23 cellular contexts compared by ENCODE assay signal in the genomic region with DNA sequence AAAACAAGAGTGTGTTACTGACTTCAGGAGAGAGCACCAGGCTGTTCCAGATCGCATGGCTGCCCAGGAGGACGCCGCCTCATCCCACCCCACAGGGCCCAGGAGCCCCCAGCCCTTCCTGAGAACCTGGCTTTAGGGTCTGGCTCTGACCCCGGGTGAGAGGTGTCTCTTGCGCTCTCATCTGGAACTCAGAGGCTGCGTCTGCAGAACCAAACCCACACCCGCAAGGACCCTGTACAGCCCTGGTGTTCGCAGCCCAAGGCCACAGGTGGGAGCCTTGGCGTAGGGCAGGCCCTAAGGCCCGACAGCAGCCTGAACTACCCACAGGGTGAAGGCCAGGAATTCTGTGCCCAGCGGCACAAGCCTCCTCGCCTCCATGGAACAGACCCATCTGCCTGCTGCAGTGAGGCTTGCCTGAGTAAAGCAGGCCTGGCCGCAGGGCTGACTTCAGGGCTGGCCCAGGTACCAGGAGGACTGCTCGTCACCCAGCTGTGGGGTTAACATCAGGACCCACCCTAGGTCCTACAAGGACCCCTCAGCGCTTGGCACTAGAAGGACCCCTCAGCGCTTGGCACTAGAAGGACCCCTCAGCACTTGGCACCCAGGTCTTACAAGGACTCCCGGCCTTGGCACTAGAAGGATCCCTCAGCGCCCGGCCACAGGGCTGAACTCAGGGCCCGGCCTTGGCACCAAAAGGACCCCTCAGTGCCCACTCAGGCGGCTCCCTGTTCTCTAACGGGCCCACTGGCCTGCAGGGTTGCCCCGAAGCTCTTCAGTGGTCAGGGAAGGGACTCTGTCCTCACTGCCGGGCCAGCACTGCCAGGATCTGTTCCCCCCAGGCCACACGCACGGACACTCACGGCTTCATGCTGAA. TPM values are rescaled to one million over a fixed set of nuclear protein-coding genes. Genes with fewer than 3 reads are reported as not detected.
A peak's percentile ranks its signal among the peaks of the same experiment; 100 is the strongest.
DNase-seq lines count a peak whose midpoint lies in the region; ATAC-seq and TF ChIP-seq lines count a peak whose summit lies in the region.
"Had no signal": no experiment of that assay in that cellular context is flagged by ENCODE, and none has a peak within 500 bp of the region (broad histone marks: within the 10 kb centered on the region; RNA-seq: fewer than 3 reads in every experiment).

No MANE protein-coding gene starts in this region.

- no peak overlapping the region for H3K27ac ChIP-seq in BLaER1
- no peak overlapping the region for H3K27ac ChIP-seq in osteoblast (ENCODE audit: low read depth, low read length)
- H3K27ac ChIP-seq in CD4-positive, alpha-beta T cell (ENCODE audit: low read depth, low read length) = no peak overlapping the region
- H3K27ac ChIP-seq: GM23248, SJSA1 had no signal

- no peaks in the 10 kb centered on the region for H3K9me3 Mint-ChIP-seq in activated naive CD8-positive, alpha-beta T cell treated with anti-CD3 and anti-CD28 coated beads, Interleukin-2, amount 10 ng/mL, durations not matched to agents 7 days and 5 days
- no peaks in the 10 kb centered on the region for H3K9me3 Mint-ChIP-seq in activated naive CD8-positive, alpha-beta T cell treated with anti-CD3 and anti-CD28 coated beads for 36 hours
- H3K9me3 Mint-ChIP-seq in glutamatergic neuron (ENCODE audit: unreplicated experiment) = peaks cover 6% of the 10 kb centered on the region
- no peaks in the 10 kb centered on the region for H3K9me3 Mint-ChIP-seq in CD4-positive, alpha-beta T cell
- H3K9me3 Mint-ChIP-seq: H9 had no signal

- TF ChIP-seq CTCF in glutamatergic neuron (IDR thresholded peaks at IDR 0.05; ENCODE audit: partially characterized antibody, unreplicated experiment) (no peak), osteoblast (IDR thresholded peaks at IDR 0.05; ENCODE audit: extremely low read depth, low read depth, low read length) (no peak)
- no peak for TF ChIP-seq CTCF in CD4-positive, alpha-beta T cell (IDR thresholded peaks at IDR 0.05)

- no peak overlapping the region for H2AFZ ChIP-seq in osteoblast (ENCODE audit: low read length)
- H2AFZ ChIP-seq: GM23248 had no signal

- H3K4me1 ChIP-seq in BLaER1 (peaks cover 51% of the 10 kb centered on the region), osteoblast (ENCODE audit: insufficient read depth, low read length) (no peaks in the 10 kb centered on the region)

- no peak overlapping the region for H3K27ac Mint-ChIP-seq in activated naive CD8-positive, alpha-beta T cell treated with anti-CD3 and anti-CD28 coated beads, Interleukin-2, amount 10 ng/mL, durations not matched to agents 7 days and 5 days
- H3K27ac Mint-ChIP-seq in activated naive CD8-positive, alpha-beta T cell treated with anti-CD3 and anti-CD28 coated beads for 36 hours = no peak overlapping the region
- no peak overlapping the region for H3K27ac Mint-ChIP-seq in glutamatergic neuron (ENCODE audit: unreplicated experiment)
- no peak overlapping the region for H3K27ac Mint-ChIP-seq in CD4-positive, alpha-beta T cell
- H3K27ac Mint-ChIP-seq: CD4-positive, CD25-positive, alpha-beta regulatory T cell had no signal

- H3K4me3 ChIP-seq in BLaER1 (no peak overlapping the region), osteoblast (ENCODE audit: insufficient read depth, low read length) (no peak overlapping the region)
- H3K4me3 ChIP-seq: GM23248, SJSA1 had no signal

- H3K36me3 Mint-ChIP-seq in activated naive CD8-positive, alpha-beta T cell treated with anti-CD3 and anti-CD28 coated beads, Interleukin-2, amount 10 ng/mL, durations not matched to agents 7 days and 5 days = no peaks in the 10 kb centered on the region
- H3K36me3 Mint-ChIP-seq in activated naive CD8-positive, alpha-beta T cell treated with anti-CD3 and anti-CD28 coated beads for 36 hours = peaks cover 1% of the 10 kb centered on the region
- H3K36me3 Mint-ChIP-seq in glutamatergic neuron (ENCODE audit: unreplicated experiment) = no peaks in the 10 kb centered on the region
- H3K36me3 Mint-ChIP-seq in CD4-positive, alpha-beta T cell (ENCODE audit: low read depth) = peaks cover 48% of the 10 kb centered on the region

- H3K4me2 ChIP-seq in BLaER1 = peak overlapping the region; percentile 89
- no peak overlapping the region for H3K4me2 ChIP-seq in osteoblast (ENCODE audit: insufficient read depth, low read length)

- no peaks in the 10 kb centered on the region for H3K27me3 ChIP-seq in BLaER1
- no peaks in the 10 kb centered on the region for H3K27me3 ChIP-seq in osteoblast (ENCODE audit: insufficient read depth, low read length)
- no peaks in the 10 kb centered on the region for H3K27me3 ChIP-seq in CD4-positive, alpha-beta T cell (ENCODE audit: control insufficient read depth, insufficient read depth, low read length)
- H3K27me3 ChIP-seq: SJSA1 had no signal

- no peak overlapping the region for H3K9ac ChIP-seq in BLaER1
- H3K9ac ChIP-seq: GM23248 had no signal

- CTCF ChIA-PET in CD4-positive, alpha-beta T cell (lab: Charles Lee) = no interaction called here

- H3K79me2 ChIP-seq in osteoblast (ENCODE audit: insufficient read depth, low read length) = no peaks in the 10 kb centered on the region

- POLR2A ChIA-PET in activated naive CD8-positive, alpha-beta T cell treated with anti-CD3 and anti-CD28 coated beads, Interleukin-2, amount 10 ng/mL, durations not matched to agents 7 days and 5 days (lab: Charles Lee) = no interaction called here
- POLR2A ChIA-PET in CD4-positive, alpha-beta T cell (lab: Charles Lee) = no interaction called here

- DNase-seq in activated naive CD8-positive, alpha-beta T cell treated with anti-CD3 and anti-CD28 coated beads, Interleukin-2, amount 10 ng/mL, durations not matched to agents 7 days and 5 days = no peak
- DNase-seq in activated naive CD8-positive, alpha-beta T cell treated with anti-CD3 and anti-CD28 coated beads for 36 hours = no peak
- DNase-seq in glutamatergic neuron (peak; percentile 14), osteoblast (ENCODE audit: insufficient read length, low spot score, missing footprints) (peak; percentile 91), cerebellar cortex (ENCODE audit: low spot score) (no peak), NCI-H748 (lab: John Stamatoyannopoulos, UW; ENCODE audit: unreplicated experiment) (no peak)
- DNase-seq in CD4-positive, alpha-beta T cell = no peak
- DNase-seq: CD4-positive, CD25-positive, alpha-beta regulatory T cell; DMS53; GM23248; H9; KBM-7; MV-4-11; NCI-H1105; NCI-H146; NCI-H1930; NCI-H2107; NCI-H524; NCI-H774 had no signal

- H3K36me3 ChIP-seq in BLaER1 (peaks cover 76% of the 10 kb centered on the region; the same call in 1 of the 2 replicates), osteoblast (ENCODE audit: insufficient read depth, low read length) (no peaks in the 10 kb centered on the region)

- intact Hi-C loops in CD4-positive, alpha-beta T cell (cut with DNase I, micrococcal nuclease) = no loop called here

- ATAC-seq in activated naive CD8-positive, alpha-beta T cell treated with anti-CD3 and anti-CD28 coated beads, Interleukin-2, amount 10 ng/mL, durations not matched to agents 7 days and 5 days (ENCODE audit: low read depth) = peak; percentile 14
- ATAC-seq in CD4-positive, alpha-beta T cell (ENCODE audit: poor library complexity) = no peak

- H3K27me3 Mint-ChIP-seq in activated naive CD8-positive, alpha-beta T cell treated with anti-CD3 and anti-CD28 coated beads, Interleukin-2, amount 10 ng/mL, durations not matched to agents 7 days and 5 days = no peaks in the 10 kb centered on the region
- H3K27me3 Mint-ChIP-seq in activated naive CD8-positive, alpha-beta T cell treated with anti-CD3 and anti-CD28 coated beads for 36 hours = no peaks in the 10 kb centered on the region
- H3K27me3 Mint-ChIP-seq in glutamatergic neuron (ENCODE audit: unreplicated experiment) = peaks cover 18% of the 10 kb centered on the region
- H3K27me3 Mint-ChIP-seq in CD4-positive, alpha-beta T cell = no peaks in the 10 kb centered on the region
- H3K27me3 Mint-ChIP-seq: CD4-positive, CD25-positive, alpha-beta regulatory T cell had no signal

- H3K4me3 Mint-ChIP-seq in activated naive CD8-positive, alpha-beta T cell treated with anti-CD3 and anti-CD28 coated beads, Interleukin-2, amount 10 ng/mL, durations not matched to agents 7 days and 5 days = no peak overlapping the region
- no peak overlapping the region for H3K4me3 Mint-ChIP-seq in activated naive CD8-positive, alpha-beta T cell treated with anti-CD3 and anti-CD28 coated beads for 36 hours
- no peak overlapping the region for H3K4me3 Mint-ChIP-seq in glutamatergic neuron (ENCODE audit: unreplicated experiment)
- no peak overlapping the region for H3K4me3 Mint-ChIP-seq in CD4-positive, alpha-beta T cell
- H3K4me3 Mint-ChIP-seq: CD4-positive, CD25-positive, alpha-beta regulatory T cell; H9 had no signal

- no peaks in the 10 kb centered on the region for H3K4me1 Mint-ChIP-seq in activated naive CD8-positive, alpha-beta T cell treated with anti-CD3 and anti-CD28 coated beads, Interleukin-2, amount 10 ng/mL, durations not matched to agents 7 days and 5 days
- no peaks in the 10 kb centered on the region for H3K4me1 Mint-ChIP-seq in activated naive CD8-positive, alpha-beta T cell treated with anti-CD3 and anti-CD28 coated beads for 36 hours
- peaks cover 4% of the 10 kb centered on the region for H3K4me1 Mint-ChIP-seq in glutamatergic neuron (ENCODE audit: low read depth, unreplicated experiment)
- H3K4me1 Mint-ChIP-seq in CD4-positive, alpha-beta T cell (ENCODE audit: low read depth) = no peaks in the 10 kb centered on the region
- H3K4me1 Mint-ChIP-seq: CD4-positive, CD25-positive, alpha-beta regulatory T cell; H9 had no signal

- no peaks in the 10 kb centered on the region for H3K9me3 ChIP-seq in BLaER1
- no peaks in the 10 kb centered on the region for H3K9me3 ChIP-seq in osteoblast (ENCODE audit: low read depth, low read length)
- H3K9me3 ChIP-seq in CD4-positive, alpha-beta T cell (ENCODE audit: control insufficient read depth, low read length) = no peaks in the 10 kb centered on the region
- H3K9me3 ChIP-seq: SJSA1 had no signal

- H4K20me1 ChIP-seq in BLaER1 = peaks cover 84% of the 10 kb centered on the region
- no peaks in the 10 kb centered on the region for H4K20me1 ChIP-seq in osteoblast (ENCODE audit: insufficient read depth, low read length)

RNA-seq across cellular contexts. Expression of a gene that starts 48.2 kb away (rescaled TPM):
- under 1 TPM; 0.23 to 0.36 TPM for total RNA-seq in activated naive CD8-positive, alpha-beta T cell treated with anti-CD3 and anti-CD28 coated beads, Interleukin-2, amount 10 ng/mL, durations not matched to agents 7 days and 5 days
- under 1 TPM; 0.66 to 0.82 TPM for total RNA-seq in activated naive CD8-positive, alpha-beta T cell treated with anti-CD3 and anti-CD28 coated beads for 36 hours
- total RNA-seq in glutamatergic neuron (ENCODE audit: unreplicated experiment) = 41.7 TPM
- total RNA-seq in osteoblast = under 0.01 TPM in 1 of 2 replicates, not detected in the other
- total RNA-seq in CD4-positive, alpha-beta T cell = under 1 TPM; 0.17 to 0.30 TPM
- total RNA-seq: CD4-positive, CD25-positive, alpha-beta regulatory T cell; GM23248; HT1080; LHCN-M2 had no signal

RNA-seq across cellular contexts. Expression of a gene that starts 55.0 kb away (rescaled TPM):
- total RNA-seq in activated naive CD8-positive, alpha-beta T cell treated with anti-CD3 and anti-CD28 coated beads, Interleukin-2, amount 10 ng/mL, durations not matched to agents 7 days and 5 days = 10 to 100 TPM; 31.5 to 37.5 TPM
- 10 to 100 TPM; 14.0 to 14.6 TPM for total RNA-seq in activated naive CD8-positive, alpha-beta T cell treated with anti-CD3 and anti-CD28 coated beads for 36 hours
- total RNA-seq in glutamatergic neuron (ENCODE audit: unreplicated experiment) (147 TPM), osteoblast (6.9 and 8.0 TPM in 2 replicates)
- total RNA-seq in CD4-positive, alpha-beta T cell = 10 to 100 TPM; 47.9 to 51.7 TPM

Comparison
In these comparisons a context has a peak if more than half of its experiments do, and no peak if none do; other contexts are left out.
1. DNase-seq: peak in glutamatergic neuron (single experiment) and osteoblast (single experiment); none in activated naive CD8-positive, alpha-beta T cell treated with anti-CD3 and anti-CD28 coated beads, Interleukin-2, amount 10 ng/mL, durations not matched to agents 7 days and 5 days (single experiment), activated naive CD8-positive, alpha-beta T cell treated with anti-CD3 and anti-CD28 coated beads for 36 hours (single experiment), CD4-positive, alpha-beta T cell (0 of 10), cerebellar cortex (single experiment) and NCI-H748 (single experiment).
2. RNA of a gene that starts 48.2 kb away (total RNA-seq): 41.7 TPM in glutamatergic neuron (single experiment); 0.66 to 0.82 TPM in activated naive CD8-positive, alpha-beta T cell treated with anti-CD3 and anti-CD28 coated beads for 36 hours, 0.23 to 0.36 TPM in activated naive CD8-positive, alpha-beta T cell treated with anti-CD3 and anti-CD28 coated beads, Interleukin-2, amount 10 ng/mL, durations not matched to agents 7 days and 5 days, 0.17 to 0.30 TPM in CD4-positive, alpha-beta T cell and under 0.01 TPM in osteoblast; every median in the first group is over 10 times any median in the second.